Comparison of ENCODE assay signal across 13 cellular contexts in the genomic region with DNA sequence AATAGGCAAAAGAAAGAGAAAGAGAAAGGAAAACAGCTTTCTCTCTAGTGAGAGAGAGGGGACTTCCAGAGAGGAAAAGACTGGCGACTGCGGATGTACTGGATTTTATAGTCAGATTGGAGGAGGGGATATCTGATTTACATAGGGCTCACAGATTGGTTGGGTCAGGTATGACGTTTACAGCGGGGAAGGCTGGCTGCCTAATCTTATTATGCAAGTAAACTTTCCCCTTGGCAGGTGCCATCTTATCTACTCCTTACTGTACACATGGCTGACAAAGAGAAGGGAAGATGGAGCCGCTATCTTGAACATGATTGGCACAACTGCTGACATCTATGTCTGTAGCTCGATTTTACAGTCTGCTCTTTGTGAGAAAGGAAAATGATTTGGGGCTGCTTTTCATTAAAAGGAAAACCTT. TPM values are rescaled to one million over a fixed set of nuclear protein-coding genes. Genes with fewer than 3 reads are reported as not detected.
A peak's percentile ranks its signal among the peaks of the same experiment; 100 is the strongest.
DNase-seq lines count a peak whose midpoint lies in the region; ATAC-seq, FAIRE-seq and TF ChIP-seq lines count a peak whose summit lies in the region.
"Had no signal": no experiment of that assay in that cellular context is flagged by ENCODE, and none has a peak within 500 bp of the region (broad histone marks: within the 10 kb centered on the region; RNA-seq: fewer than 3 reads in every experiment).

No MANE protein-coding gene starts in this region.

- no peak for FAIRE-seq in astrocyte (lab: Jason Lieb, UNC)

- H3K27ac ChIP-seq in astrocyte (ENCODE audit: low read depth, low read length), result no peak overlapping the region
- peak overlapping the region; percentile 20 for H3K27ac ChIP-seq in left ventricle myocardium inferior (replicated peaks)
- H3K27ac ChIP-seq in spleen, result peak overlapping the region in 7 of 8 donors; percentile 51 to 74 (median 62)
- H3K27ac ChIP-seq: thyroid gland had no signal

- H3K79me2 ChIP-seq in astrocyte (ENCODE audit: insufficient read depth, low read length), result peaks cover 92% of the 10 kb centered on the region

- no peak for TF ChIP-seq CTCF in astrocyte (IDR thresholded peaks at IDR 0.05; ENCODE audit: insufficient read depth, low read depth, low read length)
- no peak for TF ChIP-seq CTCF in left ventricle myocardium inferior (IDR thresholded peaks at IDR 0.05; ENCODE audit: borderline replicate concordance)
- TF ChIP-seq CTCF in spleen (IDR thresholded peaks at IDR 0.05 in 8 of 11, conservative IDR thresholded peaks at IDR 0.05 in 3 of 11), result no peak

- no peak for DNase-seq in T-helper 2 cell treated with Interferon-gamma antibody and Interleukin-4, amounts not matched to agents 5 μg/mL and 100 μg/mL, for 36 hours (ENCODE audit: low spot score)
- DNase-seq in T-helper 2 cell (no peak), astrocyte (ENCODE audit: low read depth) (no peak), left ventricle myocardium inferior (no peak), spleen (no peak), T-helper 9 cell (no peak), NCI-H2171 (lab: John Stamatoyannopoulos, UW) (no peak)
- DNase-seq: 8988T, activated gamma-delta T cell treated with Interleukin-2 at 50 U/mL for 16 hours, NCI-H446 treated with DMSO at 0.1 percent for 48 hours had no signal

- TF ChIP-seq POLR2A in spleen (IDR thresholded peaks at IDR 0.05), result peak in 1 of 3 donors; percentile 53

- ATAC-seq in GM21717 (IDR thresholded peaks at IDR 0.05; ENCODE audit: unreplicated experiment), result no peak
- ATAC-seq: esophagus mucosa had no signal

- H3K4me3 ChIP-seq in astrocyte (ENCODE audit: insufficient read depth, low read depth, low read length) (no peak overlapping the region), left ventricle myocardium inferior (peak overlapping the region; percentile 28), spleen (peak overlapping the region in 3 of 8 donors; percentile 8 to 48 (median 34))
- H3K4me3 ChIP-seq: thyroid gland had no signal

- no peak overlapping the region for H3K4me3 Mint-ChIP-seq in T-helper 2 cell treated with Interferon-gamma antibody and Interleukin-4, amounts not matched to agents 5 μg/mL and 100 μg/mL, for 36 hours
- H3K4me3 Mint-ChIP-seq in astrocyte (ENCODE audit: unreplicated experiment), result no peak overlapping the region

- H3K4me1 ChIP-seq in astrocyte (ENCODE audit: insufficient read depth, low read length) (peaks cover 23% of the 10 kb centered on the region), left ventricle myocardium inferior (peaks cover 67% of the 10 kb centered on the region), spleen (peaks cover 7 to 82% (median 31%) of the 10 kb centered on the region in 6 donors)

- intact Hi-C loops in left ventricle myocardium inferior (cut with micrococcal nuclease), result no loop called here
- intact Hi-C loops in spleen (cut with DNase I; ENCODE audit: low total_unique reads), result no loop called here

- H3K4me2 ChIP-seq in astrocyte (ENCODE audit: low read length), result no peak overlapping the region

- peak overlapping the region; percentile 32 for H3K27ac Mint-ChIP-seq in T-helper 2 cell treated with Interferon-gamma antibody and Interleukin-4, amounts not matched to agents 5 μg/mL and 100 μg/mL, for 36 hours
- peak overlapping the region; percentile 4 for H3K27ac Mint-ChIP-seq in astrocyte (ENCODE audit: unreplicated experiment)

- H3K9me3 ChIP-seq in astrocyte (ENCODE audit: insufficient read depth, low read depth, low read length) (no peaks in the 10 kb centered on the region), left ventricle myocardium inferior (replicated peaks) (no peaks in the 10 kb centered on the region), spleen (no peaks in the 10 kb centered on the region)
- H3K9me3 ChIP-seq: thyroid gland had no signal

- H3K4me1 Mint-ChIP-seq in T-helper 2 cell treated with Interferon-gamma antibody and Interleukin-4, amounts not matched to agents 5 μg/mL and 100 μg/mL, for 36 hours (ENCODE audit: low read depth), result peaks cover 55% of the 10 kb centered on the region
- peaks cover 36% of the 10 kb centered on the region for H3K4me1 Mint-ChIP-seq in astrocyte (ENCODE audit: low read depth, unreplicated experiment)

- peaks cover 19% of the 10 kb centered on the region for H3K36me3 Mint-ChIP-seq in T-helper 2 cell treated with Interferon-gamma antibody and Interleukin-4, amounts not matched to agents 5 μg/mL and 100 μg/mL, for 36 hours (ENCODE audit: low read depth)
- peaks cover 1% of the 10 kb centered on the region for H3K36me3 Mint-ChIP-seq in astrocyte (ENCODE audit: low read depth, unreplicated experiment)

- H3K9me3 Mint-ChIP-seq in T-helper 2 cell treated with Interferon-gamma antibody and Interleukin-4, amounts not matched to agents 5 μg/mL and 100 μg/mL, for 36 hours, result no peaks in the 10 kb centered on the region
- no peaks in the 10 kb centered on the region for H3K9me3 Mint-ChIP-seq in astrocyte (ENCODE audit: unreplicated experiment)

- no peak overlapping the region for H2AFZ ChIP-seq in astrocyte (ENCODE audit: low read depth, low read length)

- H4K20me1 ChIP-seq in astrocyte (ENCODE audit: insufficient read depth, low read length), result peaks cover 81% of the 10 kb centered on the region

- H3K9ac ChIP-seq in astrocyte (ENCODE audit: low read length), result no peak overlapping the region

- 45 to 71% (median 67%) methylated on average over 6 of the region's 6 CpGs for WGBS in spleen, 5 donors

- H3K27me3 ChIP-seq in astrocyte (ENCODE audit: insufficient read depth, low read length) (no peaks in the 10 kb centered on the region), left ventricle myocardium inferior (ENCODE audit: low read depth) (no peaks in the 10 kb centered on the region), spleen (replicated peaks in 1 of 7) (no peaks in the 10 kb centered on the region)
- H3K27me3 ChIP-seq: thyroid gland had no signal

- H3K27me3 Mint-ChIP-seq in T-helper 2 cell treated with Interferon-gamma antibody and Interleukin-4, amounts not matched to agents 5 μg/mL and 100 μg/mL, for 36 hours (ENCODE audit: low read depth), result no peaks in the 10 kb centered on the region
- H3K27me3 Mint-ChIP-seq in astrocyte (ENCODE audit: low read depth, unreplicated experiment), result no peaks in the 10 kb centered on the region

- H3K36me3 ChIP-seq in astrocyte (ENCODE audit: insufficient read depth, low read length), result no peaks in the 10 kb centered on the region
- no peaks in the 10 kb centered on the region for H3K36me3 ChIP-seq in left ventricle myocardium inferior
- H3K36me3 ChIP-seq in spleen, result no peaks in the 10 kb centered on the region
- H3K36me3 ChIP-seq: thyroid gland had no signal

RNA-seq across cellular contexts. Expression of a gene that starts 25.4 kb away (rescaled TPM):
- 96.3 and 96.7 TPM in 2 replicates for total RNA-seq in astrocyte
- 36.5 TPM for total RNA-seq in left ventricle myocardium inferior
- 10 to 100 TPM; 68.2 to 91.9 (median 81.6) TPM for total RNA-seq in spleen
- polyA plus RNA-seq in spleen, result 10 to 100 TPM; 18.4 to 28.7 (median 28.6) TPM
